Comparison of ENCODE assay signal across 16 cellular contexts in the genomic region with DNA sequence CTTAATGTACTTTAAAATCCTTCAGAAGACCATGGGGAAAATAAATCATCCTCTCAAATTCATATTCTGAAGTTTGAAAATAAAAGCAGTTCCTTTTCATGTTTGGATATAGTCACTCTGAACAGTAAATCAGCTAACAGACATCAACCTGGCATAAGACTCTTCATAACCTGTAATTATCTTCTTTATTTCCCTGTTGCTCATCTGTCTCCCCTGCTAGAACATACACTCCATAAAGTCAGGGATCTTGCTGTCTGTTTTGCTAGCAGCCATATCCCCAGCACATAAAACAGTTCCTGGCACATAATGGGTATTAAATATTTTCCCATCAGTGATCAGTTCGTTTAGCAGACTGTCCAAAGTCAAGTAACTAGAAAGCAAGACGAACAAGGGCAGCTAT. TPM values are rescaled to one million over a fixed set of nuclear protein-coding genes. Genes with fewer than 3 reads are reported as not detected.
A peak's percentile ranks its signal among the peaks of the same experiment; 100 is the strongest.
DNase-seq lines count a peak whose midpoint lies in the region; ATAC-seq and TF ChIP-seq lines count a peak whose summit lies in the region.
"Had no signal": no experiment of that assay in that cellular context is flagged by ENCODE, and none has a peak within 500 bp of the region (broad histone marks: within the 10 kb centered on the region; RNA-seq: fewer than 3 reads in every experiment).

No MANE protein-coding gene starts in this region.

- no peak overlapping the region for H3K27ac ChIP-seq in CD8-positive, alpha-beta memory T cell (ENCODE audit: low read depth, low read length)

- H3K9me3 Mint-ChIP-seq in CD8-positive, alpha-beta memory T cell, result no peaks in the 10 kb centered on the region
- H3K9me3 Mint-ChIP-seq in chondrocyte (ENCODE audit: low read depth), result no peaks in the 10 kb centered on the region
- H3K9me3 Mint-ChIP-seq in osteocyte (ENCODE audit: unreplicated experiment), result no peaks in the 10 kb centered on the region

- H3K79me2 ChIP-seq in Loucy (ENCODE audit: insufficient read depth, low read length), result peaks cover 100% of the 10 kb centered on the region

- H3K4me3 Mint-ChIP-seq in CD8-positive, alpha-beta memory T cell, result peak overlapping the region in 1 of 7 donors; percentile 10
- H3K4me3 Mint-ChIP-seq in chondrocyte (ENCODE audit: unreplicated experiment) (no peak overlapping the region), osteocyte (ENCODE audit: unreplicated experiment) (no peak overlapping the region)

- peaks cover 47% of the 10 kb centered on the region for H3K4me1 ChIP-seq in CD8-positive, alpha-beta memory T cell (ENCODE audit: insufficient read depth, low read length)
- peaks cover 67% of the 10 kb centered on the region for H3K4me1 ChIP-seq in Loucy (ENCODE audit: insufficient read depth, low read length, poor library complexity, severe bottlenecking)

- POLR2A ChIA-PET in CD8-positive, alpha-beta memory T cell (lab: Charles Lee), result no interaction called here

- H4K20me1 ChIP-seq in Loucy (ENCODE audit: insufficient read depth, low read length, poor library complexity, severe bottlenecking), result peaks cover 99% of the 10 kb centered on the region

- H3K4me3 ChIP-seq in CD8-positive, alpha-beta memory T cell (ENCODE audit: low read length), result no peak overlapping the region
- peak overlapping the region; percentile 85 for H3K4me3 ChIP-seq in Loucy (ENCODE audit: low read length, poor library complexity, severe bottlenecking)

- H3K9ac ChIP-seq in Loucy (ENCODE audit: low read depth, low read length, poor library complexity, severe bottlenecking), result no peak overlapping the region

- DNase-seq in CD8-positive, alpha-beta memory T cell, result no peak
- DNase-seq in chondrocyte (ENCODE audit: low spot score) (no peak), osteocyte (ENCODE audit: extremely low spot score, unreplicated experiment) (no peak), COLO668 (lab: John Stamatoyannopoulos, UW; ENCODE audit: unreplicated experiment) (no peak), SKM-1 (lab: John Stamatoyannopoulos, UW; ENCODE audit: unreplicated experiment) (no peak), anterior cingulate cortex (lab: John Stamatoyannopoulos, UW) (no peak)
- DNase-seq: activated gamma-delta T cell treated with Interleukin-2 at 50 U/mL for 16 hours; C1 segment of cervical spinal cord; central memory CD4-positive, alpha-beta T cell; HCEC 1CT; midbrain; NCI-H1048; stimulated activated naive CD8-positive, alpha-beta T cell treated with anti-CD3 and anti-CD28 coated beads, Interleukin-15, Interleukin-2, amounts not matched to agents 100 U/mL and 50 U/mL, for 24 hours; T-helper 1 cell had no signal

- no peak overlapping the region for H2AFZ ChIP-seq in Loucy (ENCODE audit: low read length)

- H3K27me3 ChIP-seq in CD8-positive, alpha-beta memory T cell (ENCODE audit: insufficient read depth, low read length, poor library complexity, severe bottlenecking), result no peaks in the 10 kb centered on the region
- no peaks in the 10 kb centered on the region for H3K27me3 ChIP-seq in Loucy (ENCODE audit: insufficient read depth, low read length, poor library complexity, severe bottlenecking)

- H3K9me3 ChIP-seq in CD8-positive, alpha-beta memory T cell (ENCODE audit: low read length), result no peaks in the 10 kb centered on the region
- no peaks in the 10 kb centered on the region for H3K9me3 ChIP-seq in Loucy (ENCODE audit: insufficient read depth, low read depth, low read length)

- H3K36me3 ChIP-seq in CD8-positive, alpha-beta memory T cell (ENCODE audit: insufficient read depth, low read length), result no peaks in the 10 kb centered on the region
- H3K36me3 ChIP-seq in Loucy (ENCODE audit: insufficient read depth, low read length), result peaks cover 8% of the 10 kb centered on the region; the same call in 1 of the 2 replicates

- H3K36me3 Mint-ChIP-seq in CD8-positive, alpha-beta memory T cell, result peaks cover 0 to 5% (median 4%) of the 10 kb centered on the region in 3 donors
- H3K36me3 Mint-ChIP-seq in chondrocyte (ENCODE audit: low read depth) (no peaks in the 10 kb centered on the region), osteocyte (ENCODE audit: unreplicated experiment) (peaks cover 13% of the 10 kb centered on the region)

- TF ChIP-seq CTCF in Loucy (conservative IDR thresholded peaks at IDR 0.05; ENCODE audit: low read length) (no peak), chondrocyte (IDR thresholded peaks at IDR 0.05) (no peak), osteocyte (IDR thresholded peaks at IDR 0.05) (no peak)

- CTCF ChIA-PET in CD8-positive, alpha-beta memory T cell (lab: Charles Lee), result no interaction called here

- H3K27ac Mint-ChIP-seq in CD8-positive, alpha-beta memory T cell, result peak overlapping the region in 5 of 8 donors; percentile 6 to 74 (median 18)
- H3K27ac Mint-ChIP-seq in chondrocyte (ENCODE audit: unreplicated experiment) (peak overlapping the region; percentile 86), osteocyte (ENCODE audit: unreplicated experiment) (peak overlapping the region; percentile 58)

- H3K9me2 ChIP-seq in Loucy (replicated peaks; ENCODE audit: low read depth, low read length), result no peaks in the 10 kb centered on the region

- peaks cover 54 to 76% (median 73%) of the 10 kb centered on the region in 3 donors for H3K4me1 Mint-ChIP-seq in CD8-positive, alpha-beta memory T cell
- H3K4me1 Mint-ChIP-seq in chondrocyte (ENCODE audit: low read depth) (peaks cover 92% of the 10 kb centered on the region), osteocyte (ENCODE audit: unreplicated experiment) (peaks cover 86% of the 10 kb centered on the region)

- no peaks in the 10 kb centered on the region for H3F3A ChIP-seq in Loucy (ENCODE audit: low read depth)

- H3K4me2 ChIP-seq in Loucy (ENCODE audit: low read depth, low read length, poor library complexity, severe bottlenecking), result peak overlapping the region; percentile 97

- no peak for ATAC-seq in HG02642 (IDR thresholded peaks at IDR 0.05; ENCODE audit: poor library complexity, unreplicated experiment)
- ATAC-seq: stimulated activated naive CD8-positive, alpha-beta T cell treated with anti-CD3 and anti-CD28 coated beads, Interleukin-15, Interleukin-2, amounts not matched to agents 100 U/mL and 50 U/mL, for 24 hours had no signal

- no peaks in the 10 kb centered on the region for H3K27me3 Mint-ChIP-seq in CD8-positive, alpha-beta memory T cell
- H3K27me3 Mint-ChIP-seq in chondrocyte (ENCODE audit: low read depth) (no peaks in the 10 kb centered on the region), osteocyte (ENCODE audit: unreplicated experiment) (no peaks in the 10 kb centered on the region)

RNA-seq across cellular contexts. Expression of a gene that starts 11.2 kb away (rescaled TPM):
- total RNA-seq in CD8-positive, alpha-beta memory T cell, result 10 to 100 TPM; 37.7 to 40.5 TPM
- polyA plus RNA-seq in CD8-positive, alpha-beta memory T cell, result 29.9 TPM
- total RNA-seq in chondrocyte (102 to 141 TPM (median 141 TPM) in 3 replicates), osteocyte (130 and 139 TPM in 2 replicates)

Comparison
In these comparisons a context has a peak if more than half of its experiments do, and no peak if none do; other contexts are left out.
1. H3K27ac Mint-ChIP-seq: peak in every context shown above with its lines; median percentile 86 in chondrocyte; 58 in osteocyte; 18 in CD8-positive, alpha-beta memory T cell.